26 cellular contexts compared by ENCODE assay signal in the genomic region with DNA sequence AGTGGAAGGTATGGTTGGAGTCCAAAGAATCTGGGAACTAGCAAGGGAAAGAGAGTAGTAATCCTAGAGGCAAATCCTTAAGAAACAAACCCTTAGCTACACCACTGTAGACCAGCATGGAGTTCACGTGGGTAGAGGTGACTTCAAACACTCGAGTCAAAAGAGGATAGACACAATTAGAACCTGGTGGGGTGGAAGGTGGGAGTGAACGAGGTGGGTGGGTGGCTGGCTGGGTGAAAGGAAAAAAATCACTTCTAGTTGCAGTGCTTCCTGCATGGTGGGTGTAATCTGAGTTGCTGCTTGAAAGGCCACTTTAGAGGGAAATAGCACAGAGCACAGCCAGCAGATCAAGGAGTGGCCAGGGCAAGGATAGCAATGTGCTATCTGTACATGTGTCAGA.
"Had no signal": no experiment of that assay in that cellular context is flagged by ENCODE, and none has a peak within 500 bp of the region (broad histone marks: within the 10 kb centered on the region; RNA-seq: fewer than 3 reads in every experiment).

No MANE protein-coding gene starts in this region.

- H3K27ac ChIP-seq: ascending aorta, brain microvascular endothelial cell, hepatocyte, neutrophil, ovary, psoas muscle, thyroid gland, upper lobe of right lung had no signal

- H2AFZ ChIP-seq: hepatocyte had no signal

- H3K4me3 ChIP-seq: ascending aorta, hepatocyte, ovary, psoas muscle, thyroid gland, upper lobe of right lung had no signal

- H3K4me3 Mint-ChIP-seq: activated CD4-positive, alpha-beta T cell treated with anti-CD3 and anti-CD28 coated beads, Interleukin-2, amount 10 ng/mL, durations not matched to agents 7 days and 5 days; activated CD8-positive, alpha-beta T cell treated with anti-CD3 and anti-CD28 coated beads, Interleukin-2, amount 10 ng/mL, durations not matched to agents 7 days and 5 days; activated T-helper 1 cell treated with anti-CD3 and anti-CD28 coated beads, Interleukin-12 subunit alpha, Interleukin-12 subunit beta, Interleukin-2, Interleukin-4 antibody, amounts not matched to agents 30 ng/mL and 10 ng/mL and 1 ng/mL, durations not matched to agents 14 hours and 24 hours and 36 hours; natural killer cell; stimulated activated naive CD8-positive, alpha-beta T cell treated with anti-CD3 and anti-CD28 coated beads, Interleukin-15, Interleukin-2, amounts not matched to agents 100 ng/mL and 50 ng/mL, for 24 hours had no signal

- H3K4me1 ChIP-seq: ascending aorta, psoas muscle, thyroid gland, upper lobe of right lung had no signal

- H3K4me2 ChIP-seq: hepatocyte had no signal

- H3K36me3 ChIP-seq: ascending aorta, brain microvascular endothelial cell, neutrophil, ovary, thyroid gland, upper lobe of right lung had no signal

- H3K27ac Mint-ChIP-seq: activated CD4-positive, alpha-beta T cell treated with anti-CD3 and anti-CD28 coated beads, Interleukin-2, amount 10 ng/mL, durations not matched to agents 7 days and 5 days; activated CD8-positive, alpha-beta T cell treated with anti-CD3 and anti-CD28 coated beads, Interleukin-2, amount 10 ng/mL, durations not matched to agents 7 days and 5 days; activated naive CD4-positive, alpha-beta T cell treated with anti-CD3 and anti-CD28 coated beads, Interleukin-2, amount 50 U/mL, for 72 hours; activated T-helper 1 cell treated with anti-CD3 and anti-CD28 coated beads, Interleukin-12 subunit alpha, Interleukin-12 subunit beta, Interleukin-2, Interleukin-4 antibody, amounts not matched to agents 30 ng/mL and 10 ng/mL and 1 ng/mL, durations not matched to agents 14 hours and 24 hours and 36 hours; natural killer cell; stimulated activated naive CD8-positive, alpha-beta T cell treated with anti-CD3 and anti-CD28 coated beads, Interleukin-15, Interleukin-2, amounts not matched to agents 100 ng/mL and 50 ng/mL, for 24 hours had no signal

- H3K4me1 Mint-ChIP-seq: activated CD4-positive, alpha-beta T cell treated with anti-CD3 and anti-CD28 coated beads, Interleukin-2, amount 10 ng/mL, durations not matched to agents 7 days and 5 days; natural killer cell had no signal

- H3K9me3 Mint-ChIP-seq: activated CD4-positive, alpha-beta T cell treated with anti-CD3 and anti-CD28 coated beads, Interleukin-2, amount 10 ng/mL, durations not matched to agents 7 days and 5 days; activated T-helper 1 cell treated with anti-CD3 and anti-CD28 coated beads, Interleukin-12 subunit alpha, Interleukin-12 subunit beta, Interleukin-2, Interleukin-4 antibody, amounts not matched to agents 30 ng/mL and 10 ng/mL and 1 ng/mL, durations not matched to agents 14 hours and 24 hours and 36 hours had no signal

- H3K27me3 ChIP-seq: ascending aorta, brain microvascular endothelial cell, hepatocyte, neutrophil, ovary, thyroid gland, upper lobe of right lung had no signal

- H3K36me3 Mint-ChIP-seq: activated naive CD4-positive, alpha-beta T cell treated with anti-CD3 and anti-CD28 coated beads, Interleukin-2, amount 50 U/mL, for 72 hours; natural killer cell had no signal

- ATAC-seq: activated CD4-positive, CD25-positive, alpha-beta regulatory T cell treated with anti-CD3 and anti-CD28 coated beads, Interleukin-2, amount 50 U/mL, for 24 hours; activated CD8-positive, alpha-beta T cell treated with anti-CD3 and anti-CD28 coated beads, Interleukin-2, amount 10 ng/mL, durations not matched to agents 7 days and 5 days; activated naive CD4-positive, alpha-beta T cell treated with anti-CD3 and anti-CD28 coated beads, Interleukin-2, amount 50 U/mL, for 72 hours; left ventricle myocardium superior; natural killer cell; psoas muscle; right cardiac atrium; upper lobe of right lung had no signal

- DNase-seq: activated CD4-positive, alpha-beta T cell treated with anti-CD3 and anti-CD28 coated beads, Interleukin-2, amount 10 ng/mL, durations not matched to agents 7 days and 5 days; activated CD8-positive, alpha-beta T cell treated with anti-CD3 and anti-CD28 coated beads, Interleukin-2, amount 10 ng/mL, durations not matched to agents 7 days and 5 days; brain microvascular endothelial cell; central memory CD4-positive, alpha-beta T cell; dermis blood vessel endothelial cell; effector CD8-positive, alpha-beta T cell; erythroblast; foreskin fibroblast; left ventricle myocardium superior; mammary epithelial cell; midbrain; natural killer cell; ovary; psoas muscle; right cardiac atrium; stimulated activated CD4-positive, alpha-beta T cell treated with anti-CD3 and anti-CD28 coated beads, Interleukin-4, amount 100 ng/mL, for 24 hours; substantia nigra; thyroid gland; upper lobe of right lung had no signal

- H3K9me3 ChIP-seq: ascending aorta, neutrophil, ovary, psoas muscle, thyroid gland, upper lobe of right lung had no signal

- H3K79me2 ChIP-seq: hepatocyte had no signal

- H3K27me3 Mint-ChIP-seq: activated CD4-positive, alpha-beta T cell treated with anti-CD3 and anti-CD28 coated beads, Interleukin-2, amount 10 ng/mL, durations not matched to agents 7 days and 5 days; stimulated activated naive CD8-positive, alpha-beta T cell treated with anti-CD3 and anti-CD28 coated beads, Interleukin-15, Interleukin-2, amounts not matched to agents 100 ng/mL and 50 ng/mL, for 24 hours had no signal
